In genomic region chr17:81691196-81691595, GRCh38 we compare ENCODE assay signal across 32 cellular contexts.
"Had no signal": no experiment of that assay in that cellular context is flagged by ENCODE, and none has a peak within 500 bp of the region (broad histone marks: within the 10 kb centered on the region; RNA-seq: fewer than 3 reads in every experiment).

No MANE protein-coding gene starts in this region.

- H3K27ac ChIP-seq: adrenal gland, PC-9, VCaP had no signal

- H3K4me1 ChIP-seq: adrenal gland had no signal

- H3K9me3 ChIP-seq: adrenal gland had no signal

- H3K27me3 ChIP-seq: adrenal gland had no signal

- H3K4me3 Mint-ChIP-seq: activated B cell treated with CpG ODN at 0.5 μM for 24 hours; activated CD4-positive, alpha-beta memory T cell treated with anti-CD3 and anti-CD28 coated beads for 36 hours; activated naive CD4-positive, alpha-beta T cell treated with anti-CD3 and anti-CD28 coated beads for 36 hours; brain; IgD-negative memory B cell; T-helper 1 cell treated with Interleukin-12 subunit alpha and Interleukin-12 subunit beta and Interleukin-4 antibody, amounts not matched to agents 30 μg/mL and 1 μg/mL, for 36 hours had no signal

- FAIRE-seq: bronchial epithelial cell, RCC 7860 had no signal

- H3K27me3 Mint-ChIP-seq: activated B cell treated with CpG ODN at 0.5 μM for 24 hours; activated CD4-positive, alpha-beta memory T cell treated with anti-CD3 and anti-CD28 coated beads for 36 hours; brain; IgD-negative memory B cell had no signal

- H3K27ac Mint-ChIP-seq: activated B cell treated with CpG ODN at 0.5 μM for 24 hours; activated CD4-positive, alpha-beta memory T cell treated with anti-CD3 and anti-CD28 coated beads for 36 hours; activated naive CD4-positive, alpha-beta T cell treated with anti-CD3 and anti-CD28 coated beads for 36 hours; activated naive CD4-positive, alpha-beta T cell treated with anti-CD3 and anti-CD28 coated beads, Interleukin-2, amount 50 U/mL, for 72 hours; activated T-helper 2 cell treated with anti-CD3 and anti-CD28 coated beads, Interferon-gamma antibody, Interleukin-2, Interleukin-4, amounts not matched to agents 10 μg/mL and 5 μg/mL and 100 μg/mL, durations not matched to agents 14 hours and 24 hours and 36 hours; brain; IgD-negative memory B cell; T-helper 1 cell treated with Interleukin-12 subunit alpha and Interleukin-12 subunit beta and Interleukin-4 antibody, amounts not matched to agents 30 μg/mL and 1 μg/mL, for 36 hours had no signal

- H3K4me3 ChIP-seq: adrenal gland, PC-9 had no signal

- DNase-seq: activated B cell treated with CpG ODN at 0.5 μM for 24 hours; activated CD4-positive, alpha-beta memory T cell treated with anti-CD3 and anti-CD28 coated beads for 36 hours; activated CD4-positive, alpha-beta T cell treated with anti-CD3 and anti-CD28 coated beads for 4 hours; activated CD4-positive, alpha-beta T cell treated with anti-CD3 and anti-CD28 coated beads, Interleukin-2, amount 50 U/mL, for 1 hour; activated CD4-positive, CD25-positive, alpha-beta regulatory T cell treated with anti-CD3 and anti-CD28 coated beads, Interleukin-2, amount 50 U/mL, for 72 hours; activated CD8-positive, alpha-beta memory T cell treated with anti-CD3 and anti-CD28 coated beads, Interleukin-2, amount 50 U/mL, for 4 hours; activated gamma-delta T cell treated with Interleukin-2 at 50 U/mL for 16 hours; activated naive CD4-positive, alpha-beta T cell treated with anti-CD3 and anti-CD28 coated beads for 36 hours; adrenal gland; caudate nucleus; KG1; NCI-H1092 treated with DMSO at 0.1 percent for 48 hours; NCI-H1417; NCI-H146; NCI-H187; NCI-H2029 treated with DMSO at 0.1 percent for 48 hours; NCI-H2107; NCI-H2171; NCI-H510A; NCI-H526; NCI-H748 treated with DMSO at 0.1 percent for 48 hours; PC-9; Right ventricle myocardium superior; T-helper 9 cell had no signal

- H3K9me3 Mint-ChIP-seq: activated B cell treated with CpG ODN at 0.5 μM for 24 hours; activated CD4-positive, alpha-beta memory T cell treated with anti-CD3 and anti-CD28 coated beads for 36 hours; activated naive CD4-positive, alpha-beta T cell treated with anti-CD3 and anti-CD28 coated beads for 36 hours; activated naive CD4-positive, alpha-beta T cell treated with anti-CD3 and anti-CD28 coated beads, Interleukin-2, amount 50 U/mL, for 72 hours; activated T-helper 2 cell treated with anti-CD3 and anti-CD28 coated beads, Interferon-gamma antibody, Interleukin-2, Interleukin-4, amounts not matched to agents 10 μg/mL and 5 μg/mL and 100 μg/mL, durations not matched to agents 14 hours and 24 hours and 36 hours; IgD-negative memory B cell; T-helper 1 cell treated with Interleukin-12 subunit alpha and Interleukin-12 subunit beta and Interleukin-4 antibody, amounts not matched to agents 30 μg/mL and 1 μg/mL, for 36 hours had no signal

- H3K36me3 Mint-ChIP-seq: IgD-negative memory B cell had no signal
